In genomic region chr10:31294556-31294955, GRCh38 we compare ENCODE assay signal across 22 cellular contexts.
"Had no signal": no experiment of that assay in that cellular context is flagged by ENCODE, and none has a peak within 500 bp of the region (broad histone marks: within the 10 kb centered on the region; RNA-seq: fewer than 3 reads in every experiment).

No MANE protein-coding gene starts in this region.

- H3K4me1 ChIP-seq: esophagus muscularis mucosa, left lung, lower lobe of right lung had no signal

- H3K4me3 ChIP-seq: coronary artery, dorsolateral prefrontal cortex, esophagus muscularis mucosa, gastrocnemius medialis, heart right ventricle, left lung, lower lobe of right lung had no signal

- H3K9me3 ChIP-seq: esophagus muscularis mucosa, gastrocnemius medialis, heart right ventricle, left lung, lower lobe of right lung had no signal

- H3K36me3 ChIP-seq: esophagus muscularis mucosa, gastrocnemius medialis, heart right ventricle, left lung, lower lobe of right lung had no signal

- DNase-seq: dermis blood vessel endothelial cell; dorsolateral prefrontal cortex; effector CD4-positive, alpha-beta T cell; effector memory CD4-positive, alpha-beta T cell; foreskin melanocyte; gastrocnemius medialis; glutamatergic neuron; head of caudate nucleus; heart right ventricle; hippocampal formation; left cardiac atrium; left lung; left ventricle myocardium superior; lower lobe of right lung; mesenchymal stem cell; naive thymus-derived CD4-positive, alpha-beta T cell had no signal

- FAIRE-seq: colon, endothelial cell of umbilical vein, islet of Langerhans, keratinocyte had no signal

- H3K27me3 ChIP-seq: dorsolateral prefrontal cortex, esophagus muscularis mucosa, gastrocnemius medialis, heart right ventricle, left lung had no signal

- H3K27ac ChIP-seq: coronary artery, dorsolateral prefrontal cortex, esophagus muscularis mucosa, gastrocnemius medialis, heart right ventricle, left lung, lower lobe of right lung had no signal
